Comparison of ENCODE assay signal across 13 cellular contexts in genomic region chr12:76123301-76124212, GRCh38. TPM values are rescaled to one million over a fixed set of nuclear protein-coding genes. Genes with fewer than 3 reads are reported as not detected.
DNase-seq lines count a peak whose midpoint lies in the region; ATAC-seq and TF ChIP-seq lines count a peak whose summit lies in the region.
"Had no signal": no experiment of that assay in that cellular context is flagged by ENCODE, and none has a peak within 500 bp of the region (broad histone marks: within the 10 kb centered on the region; RNA-seq: fewer than 3 reads in every experiment).

No MANE protein-coding gene starts in this region.

- no peaks in the 10 kb centered on the region for H3K79me1 ChIP-seq in trophoblast cell (ENCODE audit: low read length)

- H3K4me3 Mint-ChIP-seq in GM23338: no peak overlapping the region
- H3K4me3 Mint-ChIP-seq: activated T-cell treated with anti-CD3 and anti-CD28 coated beads, Interleukin-2, amount 50 U/mL, for 72 hours had no signal

- no peaks in the 10 kb centered on the region for H4K20me1 ChIP-seq in GM23338 (replicated peaks; ENCODE audit: insufficient read depth)

- no peak overlapping the region for H4K8ac ChIP-seq in trophoblast cell (ENCODE audit: low read depth, low read length)

- H3K36me3 Mint-ChIP-seq in GM23338 (ENCODE audit: low read depth): no peaks in the 10 kb centered on the region

- 0 out of 2 replicates have a peak, but pooled peaks cover 3% of the 10 kb centered on the region for H3F3A ChIP-seq in GM23338 (replicated peaks; ENCODE audit: low read depth)

- H2AFZ ChIP-seq in GM23338: no peak overlapping the region
- H2AFZ ChIP-seq in trophoblast cell (ENCODE audit: insufficient read depth, low read length, poor library complexity): no peak overlapping the region

- no peak overlapping the region for H2AK5ac ChIP-seq in trophoblast cell (ENCODE audit: low read length)

- no peak overlapping the region for H3K4ac ChIP-seq in trophoblast cell (ENCODE audit: low read depth, low read length)

- H3K36me3 ChIP-seq in GM23338 (ENCODE audit: insufficient read depth): no peaks in the 10 kb centered on the region
- no peaks in the 10 kb centered on the region for H3K36me3 ChIP-seq in RWPE2 (ENCODE audit: low read depth)
- H3K36me3 ChIP-seq in esophagus muscularis mucosa: no peaks in the 10 kb centered on the region
- H3K36me3 ChIP-seq in trophoblast cell (ENCODE audit: control insufficient read depth in 1 of 2, insufficient read depth in 2 of 2, low read length in 2 of 2): no peaks in the 10 kb centered on the region
- no peaks in the 10 kb centered on the region for H3K36me3 ChIP-seq in right atrium auricular region
- H3K36me3 ChIP-seq in prostate gland: no peaks in the 10 kb centered on the region
- H3K36me3 ChIP-seq in body of pancreas (replicated peaks in 1 of 2; ENCODE audit: insufficient read depth in 1 of 2, low read depth in 2 of 2): no peaks in the 10 kb centered on the region
- H3K36me3 ChIP-seq: brain microvascular endothelial cell, stomach had no signal

- DNase-seq in GM23338 (ENCODE audit: low spot score) (peak; percentile 12), RWPE2 (ENCODE audit: low spot score) (no peak), esophagus muscularis mucosa (ENCODE audit: extremely low spot score) (peak; percentile 72), trophoblast cell (peak in 1 of 2 donors; percentile 62), right atrium auricular region (ENCODE audit: low spot score) (no peak), prostate gland (ENCODE audit: low spot score) (no peak), body of pancreas (no peak)
- DNase-seq: activated T-cell treated with anti-CD3 and anti-CD28 coated beads, Interleukin-2, amount 50 U/mL, for 72 hours; MV-4-11; NCI-H526 treated with DMSO at 0.1 percent for 48 hours; stomach had no signal

- H2BK5ac ChIP-seq in trophoblast cell (ENCODE audit: low read depth, low read length, poor library complexity): no peak overlapping the region

- H3K4me1 ChIP-seq in GM23338 (ENCODE audit: insufficient read depth): no peaks in the 10 kb centered on the region
- peaks cover 19% of the 10 kb centered on the region for H3K4me1 ChIP-seq in RWPE2 (ENCODE audit: insufficient read depth, poor library complexity, severe bottlenecking)
- H3K4me1 ChIP-seq in esophagus muscularis mucosa: peaks cover 0 to 4% (median 0%) of the 10 kb centered on the region in 4 donors
- H3K4me1 ChIP-seq in trophoblast cell (ENCODE audit: control insufficient read depth in 1 of 2, insufficient read depth in 2 of 2, low read length in 2 of 2): no peaks in the 10 kb centered on the region
- H3K4me1 ChIP-seq in right atrium auricular region: no peaks in the 10 kb centered on the region
- no peaks in the 10 kb centered on the region for H3K4me1 ChIP-seq in prostate gland (replicated peaks)
- H3K4me1 ChIP-seq in body of pancreas: no peaks in the 10 kb centered on the region
- H3K4me1 ChIP-seq: stomach had no signal

- H3K27ac ChIP-seq in GM23338 (ENCODE audit: low read depth): 0 out of 2 replicates have a peak overlapping the region, but pooled peaks have one; percentile 11
- peak overlapping the region; percentile 94 for H3K27ac ChIP-seq in RWPE2 (ENCODE audit: poor library complexity, severe bottlenecking)
- H3K27ac ChIP-seq in esophagus muscularis mucosa (replicated peaks in 1 of 4): no peak overlapping the region
- H3K27ac ChIP-seq in trophoblast cell (ENCODE audit: low read depth, low read length): no peak overlapping the region
- no peak overlapping the region for H3K27ac ChIP-seq in right atrium auricular region
- no peak overlapping the region for H3K27ac ChIP-seq in prostate gland
- no peak overlapping the region for H3K27ac ChIP-seq in body of pancreas
- H3K27ac ChIP-seq: stomach had no signal

- H3K27me3 Mint-ChIP-seq in GM23338 (ENCODE audit: insufficient read depth, low read depth, poor library complexity): no peaks in the 10 kb centered on the region
- H3K27me3 Mint-ChIP-seq: progenitor cell of endocrine pancreas had no signal

- H3K9me3 ChIP-seq in RWPE2 (ENCODE audit: severe bottlenecking) (no peaks in the 10 kb centered on the region), esophagus muscularis mucosa (no peaks in the 10 kb centered on the region), trophoblast cell (ENCODE audit: insufficient read depth, low read depth, low read length) (peaks cover 2% of the 10 kb centered on the region), right atrium auricular region (no peaks in the 10 kb centered on the region), prostate gland (no peaks in the 10 kb centered on the region), body of pancreas (no peaks in the 10 kb centered on the region)
- H3K9me3 ChIP-seq: stomach had no signal

- TF ChIP-seq POLR2A in esophagus muscularis mucosa (IDR thresholded peaks at IDR 0.05; ENCODE audit: low read depth) (no peak), prostate gland (IDR thresholded peaks at IDR 0.05) (no peak), body of pancreas (IDR thresholded peaks at IDR 0.05) (no peak)

- no peak overlapping the region for H4K12ac ChIP-seq in trophoblast cell (ENCODE audit: low read depth, low read length)

- no peak overlapping the region for H2BK12ac ChIP-seq in trophoblast cell (ENCODE audit: low read length)

- WGBS in esophagus muscularis mucosa: 66% methylated on average over 4 of the region's 4 CpGs
- no CpG with 5 or more reads among the region's 4 CpGs for WGBS in trophoblast cell (ENCODE audit: extremely low coverage, insufficient coverage, insufficient read length)
- WGBS in prostate gland: 29% methylated on average over 4 of the region's 4 CpGs
- WGBS in body of pancreas, 2 donors: 29 to 38% methylated on average over 4 of the region's 4 CpGs

- no peaks in the 10 kb centered on the region for H3K27me3 ChIP-seq in GM23338 (ENCODE audit: insufficient read depth)
- no peaks in the 10 kb centered on the region for H3K27me3 ChIP-seq in RWPE2 (ENCODE audit: insufficient read depth, poor library complexity, severe bottlenecking)
- no peaks in the 10 kb centered on the region for H3K27me3 ChIP-seq in esophagus muscularis mucosa
- H3K27me3 ChIP-seq in trophoblast cell (ENCODE audit: insufficient read depth, low read length): no peaks in the 10 kb centered on the region
- H3K27me3 ChIP-seq in right atrium auricular region: no peaks in the 10 kb centered on the region
- no peaks in the 10 kb centered on the region for H3K27me3 ChIP-seq in prostate gland (replicated peaks; ENCODE audit: insufficient read depth)
- no peaks in the 10 kb centered on the region for H3K27me3 ChIP-seq in body of pancreas
- H3K27me3 ChIP-seq: brain microvascular endothelial cell, stomach had no signal

- intact Hi-C loops in esophagus muscularis mucosa (cut with DNase I) (no loop called here), prostate gland (cut with DNase I) (no loop called here), body of pancreas (cut with DNase I) (no loop called here)

- no peaks in the 10 kb centered on the region for H3K4me1 Mint-ChIP-seq in GM23338

- H3K9me2 ChIP-seq in GM23338 (ENCODE audit: insufficient read depth): no peaks in the 10 kb centered on the region; the same call in 1 of the 2 replicates

- ATAC-seq in GM23338 (no peak), RWPE2 (ENCODE audit: low read depth) (peak; percentile 78), body of pancreas (no peak)

- H3K18ac ChIP-seq in trophoblast cell (ENCODE audit: low read length): no peak overlapping the region

- no peak overlapping the region for H3K27ac Mint-ChIP-seq in GM23338
- H3K27ac Mint-ChIP-seq: activated T-cell treated with anti-CD3 and anti-CD28 coated beads, Interleukin-2, amount 50 U/mL, for 72 hours; progenitor cell of endocrine pancreas had no signal

- no peak overlapping the region for H4K91ac ChIP-seq in trophoblast cell (ENCODE audit: low read depth, low read length)

- no peaks in the 10 kb centered on the region for H3K9me3 Mint-ChIP-seq in GM23338
- H3K9me3 Mint-ChIP-seq: activated T-cell treated with anti-CD3 and anti-CD28 coated beads, Interleukin-2, amount 50 U/mL, for 72 hours had no signal

- no peak overlapping the region for H3K4me3 ChIP-seq in GM23338
- no peak overlapping the region for H3K4me3 ChIP-seq in RWPE2 (ENCODE audit: severe bottlenecking)
- no peak overlapping the region for H3K4me3 ChIP-seq in esophagus muscularis mucosa
- no peak overlapping the region for H3K4me3 ChIP-seq in trophoblast cell (ENCODE audit: low read depth, low read length)
- no peak overlapping the region for H3K4me3 ChIP-seq in right atrium auricular region
- H3K4me3 ChIP-seq in prostate gland: no peak overlapping the region
- H3K4me3 ChIP-seq in body of pancreas: no peak overlapping the region
- H3K4me3 ChIP-seq: stomach had no signal

- no peak overlapping the region for H3K14ac ChIP-seq in trophoblast cell (ENCODE audit: low read length)

- no peak overlapping the region for H2BK120ac ChIP-seq in trophoblast cell (ENCODE audit: insufficient read depth, low read length, poor library complexity)

- no peaks in the 10 kb centered on the region for H3K79me2 ChIP-seq in GM23338 (replicated peaks; ENCODE audit: insufficient read depth)
- H3K79me2 ChIP-seq in trophoblast cell (ENCODE audit: control insufficient read depth, insufficient read depth, low read length, poor library complexity): no peaks in the 10 kb centered on the region

- H3K4me2 ChIP-seq in GM23338: no peak overlapping the region
- no peak overlapping the region for H3K4me2 ChIP-seq in trophoblast cell (ENCODE audit: low read length)

- TF ChIP-seq CTCF in GM23338 (conservative IDR thresholded peaks at IDR 0.05; ENCODE audit: low read depth in 2 of 2) (no peak), RWPE2 (IDR thresholded peaks at IDR 0.05; ENCODE audit: poor library complexity, severe bottlenecking) (no peak), esophagus muscularis mucosa (IDR thresholded peaks at IDR 0.05) (no peak), right atrium auricular region (IDR thresholded peaks at IDR 0.05) (no peak), prostate gland (IDR thresholded peaks at IDR 0.05) (no peak), body of pancreas (IDR thresholded peaks at IDR 0.05) (no peak)

- peak overlapping the region; percentile 61 for H3K23ac ChIP-seq in trophoblast cell (ENCODE audit: low read length)

- no peak overlapping the region for H3K9ac ChIP-seq in trophoblast cell (ENCODE audit: low read length)

- no peak for TF ChIP-seq EP300 in esophagus muscularis mucosa (IDR thresholded peaks at IDR 0.05)

TF ChIP-seq in GM23338, 12 proteins besides CTCF, POLR2A, EP300 and RAD21 (continues in another document):
- no peak for TF ChIP-seq ZNF114 (CRISPR knock-in tag; IDR thresholded peaks at IDR 0.05)

RNA-seq across cellular contexts. Expression of gene NAP1L1, which starts 39.1 kb away (rescaled TPM):
- total RNA-seq in GM23338 (2014; rRNA removed; shearing (Covaris generic)): 658 and 693 TPM in 2 replicates
- polyA plus RNA-seq in GM23338 (2016; fragmentation: Nextera tagmentation; extraction: Ambion mirVana): 996 and 999 TPM in 2 replicates
- total RNA-seq in esophagus muscularis mucosa (100 to 1,000 TPM; 389 to 540 (median 445) TPM), right atrium auricular region (100 to 1,000 TPM; 255 to 332 TPM), prostate gland (100 to 1,000 TPM; 223 to 325 TPM), body of pancreas (100 to 1,000 TPM; 151 to 275 TPM)
- polyA plus RNA-seq in trophoblast cell (2013): 493 and 514 TPM in 2 replicates

Comparison
In these comparisons a context has a peak if more than half of its experiments do, and no peak if none do; other contexts are left out.
1. DNase-seq: peak in GM23338 (single experiment) and esophagus muscularis mucosa (single experiment); none in RWPE2 (single experiment), right atrium auricular region (single experiment), prostate gland (single experiment) and body of pancreas (0 of 4).
2. H3K27ac ChIP-seq: peak in GM23338 (single experiment) and RWPE2 (single experiment); none in esophagus muscularis mucosa (0 of 4), trophoblast cell (single experiment), right atrium auricular region (0 of 2), prostate gland (0 of 2) and body of pancreas (0 of 4).